In genomic region chr3:47228088-47228487, GRCh38 we compare ENCODE assay signal across 11 cellular contexts. TPM values are rescaled to one million over a fixed set of nuclear protein-coding genes. Genes with fewer than 3 reads are reported as not detected.
DNase-seq lines count a peak whose midpoint lies in the region; ATAC-seq and TF ChIP-seq lines count a peak whose summit lies in the region.
"Had no signal": no experiment of that assay in that cellular context is flagged by ENCODE, and none has a peak within 500 bp of the region (broad histone marks: within the 10 kb centered on the region; RNA-seq: fewer than 3 reads in every experiment).

No MANE protein-coding gene starts in this region.

- H2BK5ac ChIP-seq in mesenchymal stem cell (ENCODE audit: low read depth, low read length, poor library complexity, severe bottlenecking) (no peak overlapping the region), neuronal stem cell (ENCODE audit: low read length) (no peak overlapping the region), H9 (ENCODE audit: insufficient read length, low read length) (no peak overlapping the region)

- H3K4me3 Mint-ChIP-seq in H9 = no peak overlapping the region
- H3K4me3 Mint-ChIP-seq: central memory CD8-positive, alpha-beta T cell had no signal

- intact Hi-C loops in esophagus muscularis mucosa (cut with DNase I) = no loop called here

- H2BK20ac ChIP-seq in H9 (ENCODE audit: low read depth, low read length, poor library complexity, severe bottlenecking) = no peak overlapping the region

- no peak overlapping the region for H3K56ac ChIP-seq in H9 (ENCODE audit: insufficient read length, low read depth, low read length)

- H3K4me1 Mint-ChIP-seq in H9 = peaks cover 10 to 13% of the 10 kb centered on the region in 2 experiments
- H3K4me1 Mint-ChIP-seq: central memory CD8-positive, alpha-beta T cell had no signal

- TF ChIP-seq POLR2A in esophagus muscularis mucosa (IDR thresholded peaks at IDR 0.05; ENCODE audit: low read depth) = no peak

- H2AK5ac ChIP-seq in mesenchymal stem cell (ENCODE audit: low read length, severe bottlenecking) = no peak overlapping the region
- no peak overlapping the region for H2AK5ac ChIP-seq in neuronal stem cell (ENCODE audit: low read depth, low read length)
- H2AK5ac ChIP-seq in H9 (ENCODE audit: insufficient read length, low read length) = no peak overlapping the region

- WGBS in mesenchymal stem cell = 68% methylated on average over 1 of the region's 1 CpG
- 50% methylated on average over 1 of the region's 1 CpG for WGBS in esophagus muscularis mucosa
- WGBS in neuronal stem cell (ENCODE audit: extremely low coverage in 2 of 2, insufficient read length in 2 of 2, insufficient replicate concordance in 1 of 2), 2 donors = no CpG with 5 or more reads among the region's 1 CpG
- WGBS in H9 (ENCODE audit: extremely low coverage, insufficient read length, low lambda C conversion rate) = no CpG with 5 or more reads among the region's 1 CpG

- H3T11ph ChIP-seq in H9 (ENCODE audit: low read length) = no peak overlapping the region

- no peaks in the 10 kb centered on the region for H3K4me1 ChIP-seq in Loucy (ENCODE audit: insufficient read depth, low read length, poor library complexity, severe bottlenecking)
- H3K4me1 ChIP-seq in mesenchymal stem cell (ENCODE audit: control insufficient read depth, insufficient read depth, low read depth, low read length) = no peaks in the 10 kb centered on the region
- H3K4me1 ChIP-seq in esophagus muscularis mucosa = no peaks in the 10 kb centered on the region
- no peaks in the 10 kb centered on the region for H3K4me1 ChIP-seq in neuronal stem cell (ENCODE audit: control insufficient read depth in 2 of 2, insufficient read depth in 1 of 2, low read depth in 1 of 2, low read length in 2 of 2)
- no peaks in the 10 kb centered on the region for H3K4me1 ChIP-seq in H9 (ENCODE audit: insufficient read depth, low read length)

- no peaks in the 10 kb centered on the region for H3F3A ChIP-seq in Loucy (ENCODE audit: low read depth)

- no peaks in the 10 kb centered on the region for H4K20me1 ChIP-seq in Loucy (ENCODE audit: insufficient read depth, low read length, poor library complexity, severe bottlenecking)
- peaks cover 3% of the 10 kb centered on the region for H4K20me1 ChIP-seq in H9 (ENCODE audit: control insufficient read depth, insufficient read depth, insufficient read length)

- no peaks in the 10 kb centered on the region for H3K23me2 ChIP-seq in H9 (ENCODE audit: insufficient read length, low read depth, low read length, poor library complexity, severe bottlenecking)

- H3K9ac ChIP-seq in Loucy (ENCODE audit: low read depth, low read length, poor library complexity, severe bottlenecking) (no peak overlapping the region), mesenchymal stem cell (ENCODE audit: low read length) (peak overlapping the region; percentile 71), neuronal stem cell (ENCODE audit: low read depth, low read length, poor library complexity) (no peak overlapping the region), H9 (ENCODE audit: extremely low read depth, insufficient read length, low read length) (no peak overlapping the region)

- no peaks in the 10 kb centered on the region for H3K79me2 ChIP-seq in Loucy (ENCODE audit: insufficient read depth, low read length)
- H3K79me2 ChIP-seq in H9 (ENCODE audit: insufficient read depth, low read length) = no peaks in the 10 kb centered on the region

- H4K8ac ChIP-seq in mesenchymal stem cell (ENCODE audit: low read length) = peak overlapping the region; percentile 27
- H4K8ac ChIP-seq in neuronal stem cell (ENCODE audit: low read depth, low read length) = no peak overlapping the region
- no peak overlapping the region for H4K8ac ChIP-seq in H9 (replicated peaks; ENCODE audit: insufficient read length, low read depth, low read length)

- H3K14ac ChIP-seq in mesenchymal stem cell (ENCODE audit: low read length in 2 of 2) (no peak overlapping the region), neuronal stem cell (ENCODE audit: low read length) (no peak overlapping the region), H9 (ENCODE audit: insufficient read depth, low read length) (no peak overlapping the region; the same call in 1 of the 2 replicates)

- H3K9me3 Mint-ChIP-seq in H9 = no peaks in the 10 kb centered on the region
- H3K9me3 Mint-ChIP-seq: central memory CD8-positive, alpha-beta T cell had no signal

- H3K4ac ChIP-seq in mesenchymal stem cell (ENCODE audit: low read depth in 1 of 2, low read length in 2 of 2) = no peak overlapping the region
- H3K4ac ChIP-seq in neuronal stem cell (ENCODE audit: low read length) = no peak overlapping the region
- no peak overlapping the region for H3K4ac ChIP-seq in H9 (ENCODE audit: low read depth, low read length)

- no peaks in the 10 kb centered on the region for H3K79me1 ChIP-seq in mesenchymal stem cell (replicated peaks; ENCODE audit: low read length, poor library complexity, severe bottlenecking)
- H3K79me1 ChIP-seq in neuronal stem cell (ENCODE audit: low read depth, low read length) = no peaks in the 10 kb centered on the region
- no peaks in the 10 kb centered on the region for H3K79me1 ChIP-seq in H9 (ENCODE audit: insufficient read depth, low read depth, low read length, poor library complexity, severe bottlenecking)

- ATAC-seq in GM18868 (IDR thresholded peaks at IDR 0.05; ENCODE audit: unreplicated experiment) (peak; percentile 26), HG02610 (IDR thresholded peaks at IDR 0.05; ENCODE audit: unreplicated experiment) (peak; percentile 42)

- no peak for DNase-seq in mesenchymal stem cell
- DNase-seq in esophagus muscularis mucosa (ENCODE audit: extremely low spot score) = no peak
- DNase-seq in neuronal stem cell (ENCODE audit: low spot score) = no peak
- no peak for DNase-seq in activated CD4-positive, alpha-beta T cell treated with anti-CD3 and anti-CD28 coated beads for 48 hours
- DNase-seq in H9 = no peak
- DNase-seq: activated CD8-positive, alpha-beta memory T cell treated with anti-CD3 and anti-CD28 coated beads, Interleukin-2, amount 50 U/mL, for 4 hours; NCI-H82 had no signal

- H3K9me3 ChIP-seq in Loucy (ENCODE audit: insufficient read depth, low read depth, low read length) = no peaks in the 10 kb centered on the region
- H3K9me3 ChIP-seq in mesenchymal stem cell (ENCODE audit: control insufficient read depth, low read length) = no peaks in the 10 kb centered on the region
- H3K9me3 ChIP-seq in esophagus muscularis mucosa = no peaks in the 10 kb centered on the region
- H3K9me3 ChIP-seq in neuronal stem cell (replicated peaks in 1 of 2; ENCODE audit: control insufficient read depth in 2 of 2, insufficient read depth in 1 of 2, low read depth in 1 of 2, low read length in 2 of 2) = no peaks in the 10 kb centered on the region
- H3K9me3 ChIP-seq in H9 (ENCODE audit: control insufficient read depth, low read depth, low read length) = no peaks in the 10 kb centered on the region

- H3K27ac ChIP-seq in mesenchymal stem cell (ENCODE audit: low read length, poor library complexity, severe bottlenecking) (no peak overlapping the region), esophagus muscularis mucosa (replicated peaks in 1 of 4) (no peak overlapping the region), neuronal stem cell (replicated peaks; ENCODE audit: low read length) (no peak overlapping the region), H9 (ENCODE audit: insufficient read length, low read depth, low read length) (no peak overlapping the region)

- no peak for TF ChIP-seq EP300 in esophagus muscularis mucosa (IDR thresholded peaks at IDR 0.05)

- TF ChIP-seq CTCF in Loucy (conservative IDR thresholded peaks at IDR 0.05; ENCODE audit: low read length) (no peak), esophagus muscularis mucosa (IDR thresholded peaks at IDR 0.05) (no peak), H9 (conservative IDR thresholded peaks at IDR 0.05) (no peak)

- H4K5ac ChIP-seq in H9 (ENCODE audit: insufficient read length, low read depth, low read length) = no peak overlapping the region

- no peak overlapping the region for H2BK12ac ChIP-seq in mesenchymal stem cell (ENCODE audit: low read length in 2 of 2)
- no peak overlapping the region for H2BK12ac ChIP-seq in neuronal stem cell (ENCODE audit: low read length)
- no peak overlapping the region for H2BK12ac ChIP-seq in H9 (ENCODE audit: insufficient read length, low read depth, low read length)

- no peaks in the 10 kb centered on the region for H3K9me2 ChIP-seq in Loucy (replicated peaks; ENCODE audit: low read depth, low read length)

- H3K36me3 Mint-ChIP-seq in H9 (ENCODE audit: insufficient read depth in 1 of 3, low read depth in 3 of 3) = no peaks in the 10 kb centered on the region

- peak overlapping the region in 1 of 3 experiments; percentile 24; a peak in 2 of 7 replicates for H3K27ac Mint-ChIP-seq in H9

- H3K4me3 ChIP-seq in Loucy (ENCODE audit: low read length, poor library complexity, severe bottlenecking) = no peak overlapping the region
- peak overlapping the region in 1 of 2 experiments; percentile 39 for H3K4me3 ChIP-seq in mesenchymal stem cell (ENCODE audit: insufficient read depth in 1 of 2, low read depth in 1 of 2, low read length in 2 of 2)
- no peak overlapping the region for H3K4me3 ChIP-seq in esophagus muscularis mucosa
- no peak overlapping the region for H3K4me3 ChIP-seq in neuronal stem cell (ENCODE audit: low read length in 2 of 2)

- H3K27me3 ChIP-seq in Loucy (ENCODE audit: insufficient read depth, low read length, poor library complexity, severe bottlenecking) (no peaks in the 10 kb centered on the region), mesenchymal stem cell (ENCODE audit: control insufficient read depth in 1 of 2, insufficient read depth in 1 of 2, low read length in 2 of 2) (no peaks in the 10 kb centered on the region), esophagus muscularis mucosa (no peaks in the 10 kb centered on the region), neuronal stem cell (ENCODE audit: control insufficient read depth in 3 of 3, insufficient read depth in 3 of 3, low read depth in 1 of 3, low read length in 3 of 3) (no peaks in the 10 kb centered on the region), H9 (ENCODE audit: insufficient read depth, low read length) (no peaks in the 10 kb centered on the region)

- H3K4me2 ChIP-seq in Loucy (ENCODE audit: low read depth, low read length, poor library complexity, severe bottlenecking) (no peak overlapping the region), mesenchymal stem cell (ENCODE audit: low read length, poor library complexity, severe bottlenecking) (no peak overlapping the region), neuronal stem cell (ENCODE audit: insufficient read depth, low read length, poor library complexity, severe bottlenecking) (no peak overlapping the region), H9 (ENCODE audit: insufficient read depth, insufficient read length, low read length) (no peak overlapping the region)

- H2BK120ac ChIP-seq in mesenchymal stem cell (ENCODE audit: low read depth, low read length) (no peak overlapping the region), neuronal stem cell (ENCODE audit: low read depth, low read length) (no peak overlapping the region), H9 (ENCODE audit: low read depth, low read length, poor library complexity, severe bottlenecking) (no peak overlapping the region)

- peak overlapping the region; percentile 42; the same call in 1 of the 2 replicates for H2AFZ ChIP-seq in Loucy (ENCODE audit: low read length)
- no peak overlapping the region for H2AFZ ChIP-seq in mesenchymal stem cell (ENCODE audit: low read depth, low read length)
- no peak overlapping the region for H2AFZ ChIP-seq in neuronal stem cell (ENCODE audit: low read length)
- no peak overlapping the region for H2AFZ ChIP-seq in H9 (ENCODE audit: low read length)

- H3K27me3 Mint-ChIP-seq in H9 (ENCODE audit: low read depth) = no peaks in the 10 kb centered on the region
- H3K27me3 Mint-ChIP-seq: central memory CD8-positive, alpha-beta T cell had no signal

- H2BK15ac ChIP-seq in mesenchymal stem cell (ENCODE audit: low read depth, poor library complexity, severe bottlenecking) (no peak overlapping the region), neuronal stem cell (ENCODE audit: low read length) (no peak overlapping the region), H9 (ENCODE audit: low read depth, low read length) (no peak overlapping the region)

- H3K18ac ChIP-seq in mesenchymal stem cell (ENCODE audit: low read depth in 1 of 2, low read length in 2 of 2) (no peak overlapping the region), neuronal stem cell (ENCODE audit: low read length) (no peak overlapping the region), H9 (ENCODE audit: insufficient read length, low read depth, low read length) (no peak overlapping the region)

- H4K91ac ChIP-seq in mesenchymal stem cell (ENCODE audit: low read length) = no peak overlapping the region
- H4K91ac ChIP-seq in neuronal stem cell (ENCODE audit: low read depth, low read length, poor library complexity) = no peak overlapping the region
- no peak overlapping the region for H4K91ac ChIP-seq in H9 (ENCODE audit: insufficient read length, low read depth, low read length)

- no peaks in the 10 kb centered on the region for H3K36me3 ChIP-seq in Loucy (ENCODE audit: insufficient read depth, low read length)
- H3K36me3 ChIP-seq in mesenchymal stem cell (ENCODE audit: control insufficient read depth in 1 of 2, insufficient read depth in 2 of 2, low read depth in 1 of 2, low read length in 2 of 2) = no peaks in the 10 kb centered on the region
- no peaks in the 10 kb centered on the region for H3K36me3 ChIP-seq in esophagus muscularis mucosa
- H3K36me3 ChIP-seq in neuronal stem cell (replicated peaks in 1 of 2; ENCODE audit: control insufficient read depth in 2 of 2, insufficient read depth in 2 of 2, low read length in 2 of 2) = no peaks in the 10 kb centered on the region

- H3K23ac ChIP-seq in mesenchymal stem cell (ENCODE audit: low read length in 2 of 2) = no peak overlapping the region
- no peak overlapping the region for H3K23ac ChIP-seq in neuronal stem cell (ENCODE audit: low read depth, low read length, poor library complexity)
- H3K23ac ChIP-seq in H9 (ENCODE audit: insufficient read length, low read depth, low read length) = no peak overlapping the region

RNA-seq across cellular contexts. Expression of gene KIF9, which starts 54.5 kb away (rescaled TPM):
- polyA plus RNA-seq in mesenchymal stem cell (2013, experiment 1 of 2) = 6.5 TPM
- polyA plus RNA-seq in mesenchymal stem cell (2013, experiment 2 of 2) = 6.5 TPM
- 1 to 10 TPM; 5.4 to 7.3 (median 6.4) TPM for total RNA-seq in esophagus muscularis mucosa
- polyA plus RNA-seq in neuronal stem cell (2013, experiment 1 of 2) = 7.3 TPM
- 7.4 TPM for polyA plus RNA-seq in neuronal stem cell (2013, experiment 2 of 2)
- total RNA-seq in H9 (2021) = 8.4 and 11.8 TPM in 2 replicates

RNA-seq across cellular contexts. Expression of gene KLHL18, which starts 54.7 kb away (rescaled TPM):
- polyA plus RNA-seq in mesenchymal stem cell (2013, experiment 1 of 2) = 10.2 TPM
- 10.3 TPM for polyA plus RNA-seq in mesenchymal stem cell (2013, experiment 2 of 2)
- total RNA-seq in esophagus muscularis mucosa (10 to 100 TPM; 10.4 to 18.1 (median 16.5) TPM), H9 (2021) (49.3 and 55.3 TPM in 2 replicates)
- 7.1 TPM for polyA plus RNA-seq in neuronal stem cell (2013, experiment 1 of 2)
- 7.1 TPM for polyA plus RNA-seq in neuronal stem cell (2013, experiment 2 of 2)
